Comparison of ENCODE assay signal across 8 cellular contexts in the genomic region with DNA sequence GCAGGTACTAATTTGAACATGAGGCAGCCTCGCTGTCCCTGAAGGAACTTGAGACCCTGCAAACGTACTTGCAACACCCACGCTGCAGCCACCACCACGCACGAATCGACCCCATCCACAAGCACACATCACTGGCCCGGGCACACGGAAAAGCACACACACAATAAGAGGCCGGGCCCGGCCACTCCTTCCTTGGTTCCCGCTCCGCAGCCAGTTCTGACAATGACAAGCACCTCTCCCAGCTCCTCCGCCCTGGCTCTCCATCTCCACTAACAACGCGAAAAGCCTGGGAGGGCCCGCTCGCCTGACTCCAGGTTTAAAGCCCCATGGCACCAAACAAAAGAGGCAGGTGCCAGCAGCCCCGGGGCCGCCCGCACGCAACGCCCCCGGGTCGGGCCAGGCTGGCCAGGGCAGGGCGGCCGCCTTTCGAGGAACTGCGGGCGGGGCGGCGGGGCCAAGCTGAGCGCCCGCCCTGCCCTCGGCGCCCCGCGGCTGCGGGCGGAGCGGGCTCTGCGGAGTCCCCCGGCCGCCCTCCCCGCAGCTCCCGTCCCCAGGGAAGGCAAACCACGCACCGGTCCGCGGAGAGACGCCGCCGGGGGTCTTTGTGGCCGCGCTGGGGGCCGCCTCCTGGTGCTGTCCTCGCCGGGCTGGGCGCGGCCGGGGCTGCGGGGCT. TPM values are rescaled to one million over a fixed set of nuclear protein-coding genes. Genes with fewer than 3 reads are reported as not detected.
DNase-seq lines count a peak whose midpoint lies in the region; ATAC-seq and TF ChIP-seq lines count a peak whose summit lies in the region.

No MANE protein-coding gene starts in this region.

- peak; percentile 61 for DNase-seq in COR-L47 (lab: John Stamatoyannopoulos, UW)
- DNase-seq in NCI-H345 treated with DMSO at 0.1 percent for 48 hours (lab: John Stamatoyannopoulos, UW; ENCODE audit: unreplicated experiment): peak; percentile 29
- DNase-seq in esophagus muscularis mucosa (ENCODE audit: extremely low spot score): no peak
- no peak for DNase-seq in osteocyte (ENCODE audit: extremely low spot score, unreplicated experiment)
- no peak for DNase-seq in T-cell
- DNase-seq in activated CD4-positive, alpha-beta T cell treated with anti-CD3 and anti-CD28 coated beads for 48 hours: no peak
- no peak for DNase-seq in NCI-H446 treated with DMSO at 0.1 percent for 48 hours (lab: John Stamatoyannopoulos, UW)
- no peak for DNase-seq in amniotic stem cell (lab: John Stamatoyannopoulos, UW)

- no peaks in the 10 kb centered on the region for H3K9me3 Mint-ChIP-seq in osteocyte (ENCODE audit: unreplicated experiment)
- H3K9me3 Mint-ChIP-seq in T-cell: peaks cover 0 to 9% (median 2%) of the 10 kb centered on the region in 3 donors

- no peak for TF ChIP-seq EP300 in esophagus muscularis mucosa (IDR thresholded peaks at IDR 0.05)

- POLR2A ChIA-PET in T-cell (lab: Charles Lee): no interaction called here

- H3K27ac Mint-ChIP-seq in osteocyte (ENCODE audit: unreplicated experiment) (no peak overlapping the region), T-cell (no peak overlapping the region)

- peaks cover 0 to 4% (median 0%) of the 10 kb centered on the region in 4 donors for H3K27me3 ChIP-seq in esophagus muscularis mucosa

- H3K36me3 ChIP-seq in esophagus muscularis mucosa: no peaks in the 10 kb centered on the region

- H3K27me3 Mint-ChIP-seq in osteocyte (ENCODE audit: unreplicated experiment): peaks cover 71% of the 10 kb centered on the region
- H3K27me3 Mint-ChIP-seq in T-cell: peaks cover 23 to 37% of the 10 kb centered on the region in 2 donors

- H3K36me3 Mint-ChIP-seq in osteocyte (ENCODE audit: unreplicated experiment) (no peaks in the 10 kb centered on the region), T-cell (no peaks in the 10 kb centered on the region)

- H3K4me1 ChIP-seq in esophagus muscularis mucosa: peaks cover 6 to 35% (median 17%) of the 10 kb centered on the region in 4 donors

- H3K4me3 Mint-ChIP-seq in osteocyte (ENCODE audit: unreplicated experiment): peak overlapping the region; percentile 76
- H3K4me3 Mint-ChIP-seq in T-cell: no peak overlapping the region

- H3K4me1 Mint-ChIP-seq in osteocyte (ENCODE audit: unreplicated experiment): peaks cover 13% of the 10 kb centered on the region
- H3K4me1 Mint-ChIP-seq in T-cell: peaks cover 0 to 2% (median 0%) of the 10 kb centered on the region in 3 donors

- intact Hi-C loops in esophagus muscularis mucosa (cut with DNase I): loop anchor here (5.0 to 10.0 kb wide), 2 partner anchors 146 to 147 kb away; no protein-coding TSS in a partner anchor

- CTCF ChIA-PET in T-cell (lab: Charles Lee): no interaction called here

- no peaks in the 10 kb centered on the region for H3K9me3 ChIP-seq in esophagus muscularis mucosa

- ATAC-seq in T-cell (replicated peaks in 1 of 4): no peak

- peak overlapping the region; percentile 58 to 86 (median 68) for H3K4me3 ChIP-seq in esophagus muscularis mucosa

- no peak for TF ChIP-seq CTCF in esophagus muscularis mucosa (IDR thresholded peaks at IDR 0.05)
- TF ChIP-seq CTCF in osteocyte (IDR thresholded peaks at IDR 0.05): no peak

- WGBS in esophagus muscularis mucosa: 0% methylated on average over 13 of the region's 61 CpGs

- no peak for TF ChIP-seq POLR2A in esophagus muscularis mucosa (IDR thresholded peaks at IDR 0.05; ENCODE audit: low read depth)

- peak overlapping the region; percentile 45 to 71 (median 63) for H3K27ac ChIP-seq in esophagus muscularis mucosa (replicated peaks in 1 of 4)

RNA-seq across cellular contexts. Expression of a gene that starts 0.5 kb away (rescaled TPM):
- total RNA-seq in esophagus muscularis mucosa: 10 to 100 TPM; 20.5 to 40.1 (median 28.7) TPM
- 7.8 and 9.1 TPM in 2 replicates for total RNA-seq in osteocyte
- under 1 TPM in 2 of 5 donors, not detected in 3; 0.03 to 0.09 TPM for total RNA-seq in T-cell

Comparison
In these comparisons a context has a peak if more than half of its experiments do, and no peak if none do; other contexts are left out.
1. DNase-seq: peak in COR-L47 (single experiment) and NCI-H345 treated with DMSO at 0.1 percent for 48 hours (single experiment); none in esophagus muscularis mucosa (single experiment), osteocyte (single experiment), T-cell (0 of 34), activated CD4-positive, alpha-beta T cell treated with anti-CD3 and anti-CD28 coated beads for 48 hours (single experiment), NCI-H446 treated with DMSO at 0.1 percent for 48 hours (single experiment) and amniotic stem cell (single experiment).